Comparison of ENCODE assay signal across 8 cellular contexts in genomic region chr11:32584921-32585320, GRCh38. TPM values are rescaled to one million over a fixed set of nuclear protein-coding genes. Genes with fewer than 3 reads are reported as not detected.
A peak's percentile ranks its signal among the peaks of the same experiment; 100 is the strongest.
DNase-seq lines count a peak whose midpoint lies in the region; ATAC-seq and TF ChIP-seq lines count a peak whose summit lies in the region.

No MANE protein-coding gene starts in this region.

- TF ChIP-seq CTCF in ascending aorta (IDR thresholded peaks at IDR 0.05) (no peak), type B pancreatic cell (conservative IDR thresholded peaks at IDR 0.05) (no peak)

- no peaks in the 10 kb centered on the region for H3K9me3 Mint-ChIP-seq in activated naive CD4-positive, alpha-beta T cell treated with anti-CD3 and anti-CD28 coated beads, Interleukin-2, amount 50 U/mL, for 24 hours
- no peaks in the 10 kb centered on the region for H3K9me3 Mint-ChIP-seq in type B pancreatic cell

- H3K4me3 Mint-ChIP-seq in activated naive CD4-positive, alpha-beta T cell treated with anti-CD3 and anti-CD28 coated beads, Interleukin-2, amount 50 U/mL, for 24 hours = peak overlapping the region; percentile 99
- H3K4me3 Mint-ChIP-seq in type B pancreatic cell = peak overlapping the region; percentile 98

- H3K4me3 ChIP-seq in ascending aorta = peak overlapping the region; percentile 73 to 94

- intact Hi-C loops in ascending aorta (cut with DNase I) = loop anchor here (5.0 to 10.0 kb wide), 4 partner anchors 307 to 1467 kb away; partner anchors contain the start of genes CAPRIN1, CSTF3, FBXO3 and QSER1
- intact Hi-C loops in left colon (cut with DNase I, micrococcal nuclease) = no loop called here
- intact Hi-C loops in posterior cingulate gyrus (cut with DNase I) = no loop called here

- DNase-seq in activated naive CD4-positive, alpha-beta T cell treated with anti-CD3 and anti-CD28 coated beads, Interleukin-2, amount 50 U/mL, for 16 hours = no peak
- DNase-seq in ascending aorta (ENCODE audit: low spot score in 2 of 2) (no peak), left colon (no peak), type B pancreatic cell (ENCODE audit: extremely low spot score, unreplicated experiment) (no peak), MV-4-11 (lab: John Stamatoyannopoulos, UW) (no peak), SKM-1 treated with dmso at 0.1 percent for 144 hours (lab: John Stamatoyannopoulos, UW; ENCODE audit: unreplicated experiment) (no peak), posterior cingulate gyrus (no peak)

- ATAC-seq in left colon = peak; percentile 12

- peak overlapping the region; percentile 99 for H3K27ac Mint-ChIP-seq in activated naive CD4-positive, alpha-beta T cell treated with anti-CD3 and anti-CD28 coated beads, Interleukin-2, amount 50 U/mL, for 24 hours
- H3K27ac Mint-ChIP-seq in type B pancreatic cell = peak overlapping the region; percentile 98

- H3K36me3 ChIP-seq in ascending aorta = peaks cover 12 to 16% of the 10 kb centered on the region in 2 donors

- H3K36me3 Mint-ChIP-seq in activated naive CD4-positive, alpha-beta T cell treated with anti-CD3 and anti-CD28 coated beads, Interleukin-2, amount 50 U/mL, for 24 hours = peaks cover 19% of the 10 kb centered on the region
- H3K36me3 Mint-ChIP-seq in type B pancreatic cell = peaks cover 22% of the 10 kb centered on the region

- H3K27ac ChIP-seq in ascending aorta = no peak overlapping the region

- H3K27me3 ChIP-seq in ascending aorta = no peaks in the 10 kb centered on the region

- peaks cover 7 to 9% of the 10 kb centered on the region in 2 donors for H3K4me1 ChIP-seq in ascending aorta

- no peaks in the 10 kb centered on the region for H3K27me3 Mint-ChIP-seq in activated naive CD4-positive, alpha-beta T cell treated with anti-CD3 and anti-CD28 coated beads, Interleukin-2, amount 50 U/mL, for 24 hours
- H3K27me3 Mint-ChIP-seq in type B pancreatic cell = peaks cover 2% of the 10 kb centered on the region

- no peaks in the 10 kb centered on the region for H3K9me3 ChIP-seq in ascending aorta

- H3K4me1 Mint-ChIP-seq in activated naive CD4-positive, alpha-beta T cell treated with anti-CD3 and anti-CD28 coated beads, Interleukin-2, amount 50 U/mL, for 24 hours = peaks cover 46% of the 10 kb centered on the region
- H3K4me1 Mint-ChIP-seq in type B pancreatic cell (ENCODE audit: unreplicated experiment) = peaks cover 23% of the 10 kb centered on the region

RNA-seq across cellular contexts. Expression of gene EIF3M, which starts 1.3 kb away (rescaled TPM):
- 149 TPM for total RNA-seq in ascending aorta
- total RNA-seq in left colon = 100 to 1,000 TPM; 164 to 167 TPM
- total RNA-seq in type B pancreatic cell (ENCODE audit: low replicate concordance) = 256 and 269 TPM in 2 replicates
